9 cellular contexts compared by ENCODE assay signal in the genomic region with DNA sequence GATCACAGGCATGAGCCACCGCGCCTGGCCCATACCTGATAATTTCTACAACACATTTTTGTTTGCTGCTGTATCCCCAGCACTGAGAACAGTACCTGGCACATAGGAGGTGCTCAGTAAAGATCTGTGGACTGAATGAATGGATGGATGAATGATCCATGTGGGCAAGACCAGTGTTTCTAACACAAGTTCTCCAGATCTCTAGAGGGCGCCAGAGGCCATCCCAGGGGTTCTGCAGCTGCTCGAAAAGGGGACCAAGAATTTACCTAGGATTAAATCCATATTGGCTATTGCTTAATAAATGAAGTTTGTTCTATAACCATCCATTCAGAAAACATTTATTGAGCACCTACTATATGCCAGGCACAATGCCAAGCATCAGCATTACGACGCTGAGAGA.
A peak's percentile ranks its signal among the peaks of the same experiment; 100 is the strongest.
DNase-seq lines count a peak whose midpoint lies in the region; ATAC-seq and TF ChIP-seq lines count a peak whose summit lies in the region.
"Had no signal": no experiment of that assay in that cellular context is flagged by ENCODE, and none has a peak within 500 bp of the region (broad histone marks: within the 10 kb centered on the region; RNA-seq: fewer than 3 reads in every experiment).

No MANE protein-coding gene starts in this region.

- H3F3A ChIP-seq in OCI-LY1 (ENCODE audit: insufficient read depth, low read length): no peaks in the 10 kb centered on the region

- no peaks in the 10 kb centered on the region for H3K27me3 ChIP-seq in OCI-LY1 (ENCODE audit: insufficient read depth, low read length)
- peaks cover 3% of the 10 kb centered on the region for H3K27me3 ChIP-seq in fibroblast of lung (ENCODE audit: control insufficient read depth, insufficient read depth, low read length)

- H3K9ac ChIP-seq in OCI-LY1 (ENCODE audit: low read length): no peak overlapping the region
- H3K9ac ChIP-seq in fibroblast of lung (ENCODE audit: insufficient read depth, low read length): no peak overlapping the region
- H3K9ac ChIP-seq: BLaER1 treated with 17β-estradiol and CSF1 and Interleukin-3, amounts not matched to agents 10 nM and 100 nM had no signal

- DNase-seq in NCI-H146 (lab: John Stamatoyannopoulos, UW) (peak; percentile 4), NCI-H146 treated with DMSO at 0.1 percent for 48 hours (lab: John Stamatoyannopoulos, UW; ENCODE audit: unreplicated experiment) (no peak), HuH-7.5 (ENCODE audit: low spot score) (peak; percentile 21), fibroblast of lung (ENCODE audit: low read depth in 2 of 2) (peak; percentile 11 to 15), retinal pigment epithelial cell (ENCODE audit: low read depth) (no peak), cortex of kidney (lab: John Stamatoyannopoulos, UW) (no peak)

- peak; percentile 70 for TF ChIP-seq CTCF in OCI-LY1 (IDR thresholded peaks at IDR 0.05; ENCODE audit: low read length)
- TF ChIP-seq CTCF in fibroblast of lung (conservative IDR thresholded peaks at IDR 0.05 in 1 of 2, IDR thresholded peaks at IDR 0.05 in 1 of 2; ENCODE audit: low read depth in 1 of 2, low read length in 2 of 2): peak; percentile 41 to 50
- peak; percentile 58 for TF ChIP-seq CTCF in retinal pigment epithelial cell (conservative IDR thresholded peaks at IDR 0.05; ENCODE audit: low read depth, low read length)

- H3K9me3 ChIP-seq in OCI-LY1 (ENCODE audit: low read length) (no peaks in the 10 kb centered on the region), fibroblast of lung (ENCODE audit: control insufficient read depth, insufficient read depth, low read depth, low read length) (no peaks in the 10 kb centered on the region)
- H3K9me3 ChIP-seq: BLaER1 treated with 17β-estradiol and CSF1 and Interleukin-3, amounts not matched to agents 10 nM and 100 nM had no signal

- H3K9me2 ChIP-seq in OCI-LY1 (ENCODE audit: low read depth, low read length): no peaks in the 10 kb centered on the region

- ATAC-seq in GM18868 (IDR thresholded peaks at IDR 0.05; ENCODE audit: unreplicated experiment): no peak

- H3K4me2 ChIP-seq in OCI-LY1 (ENCODE audit: low read length): no peak overlapping the region
- no peak overlapping the region for H3K4me2 ChIP-seq in fibroblast of lung (ENCODE audit: extremely low read depth, insufficient read depth, low read length)
- H3K4me2 ChIP-seq: BLaER1 treated with 17β-estradiol and CSF1 and Interleukin-3, amounts not matched to agents 10 nM and 100 nM had no signal

- no peaks in the 10 kb centered on the region for H3K79me2 ChIP-seq in OCI-LY1 (ENCODE audit: insufficient read depth, low read length)
- H3K79me2 ChIP-seq in fibroblast of lung (ENCODE audit: control insufficient read depth, insufficient read depth, low read length): no peaks in the 10 kb centered on the region

- H3K36me3 ChIP-seq in OCI-LY1 (ENCODE audit: insufficient read depth, low read length) (no peaks in the 10 kb centered on the region), fibroblast of lung (ENCODE audit: control insufficient read depth, insufficient read depth, low read length) (no peaks in the 10 kb centered on the region)
- H3K36me3 ChIP-seq: BLaER1 treated with 17β-estradiol and CSF1 and Interleukin-3, amounts not matched to agents 10 nM and 100 nM had no signal

- H4K20me1 ChIP-seq in OCI-LY1 (ENCODE audit: insufficient read depth, low read length) (no peaks in the 10 kb centered on the region), fibroblast of lung (ENCODE audit: control insufficient read depth, extremely low read depth, insufficient read depth, low read length) (no peaks in the 10 kb centered on the region)

- H3K27ac ChIP-seq in OCI-LY1 (ENCODE audit: low read depth, low read length, poor library complexity, severe bottlenecking) (no peak overlapping the region), fibroblast of lung (ENCODE audit: insufficient read depth, low read length) (no peak overlapping the region)
- H3K27ac ChIP-seq: BLaER1 treated with 17β-estradiol and CSF1 and Interleukin-3, amounts not matched to agents 10 nM and 100 nM had no signal

- no peak overlapping the region for H3K4me3 ChIP-seq in OCI-LY1 (ENCODE audit: low read depth, low read length, poor library complexity, severe bottlenecking)
- no peak overlapping the region for H3K4me3 ChIP-seq in fibroblast of lung (replicated peaks in 1 of 4; ENCODE audit: control extremely low read depth in 1 of 4, insufficient read depth in 1 of 4, low read depth in 3 of 4, low read length in 4 of 4)
- H3K4me3 ChIP-seq in retinal pigment epithelial cell (ENCODE audit: low read length): no peak overlapping the region
- H3K4me3 ChIP-seq: BLaER1 treated with 17β-estradiol and CSF1 and Interleukin-3, amounts not matched to agents 10 nM and 100 nM had no signal

- no peak overlapping the region for H2AFZ ChIP-seq in OCI-LY1 (ENCODE audit: low read length)
- no peak overlapping the region for H2AFZ ChIP-seq in fibroblast of lung (ENCODE audit: low read length)

- H3K4me1 ChIP-seq in OCI-LY1 (ENCODE audit: insufficient read depth, low read length, severe bottlenecking) (no peaks in the 10 kb centered on the region), fibroblast of lung (ENCODE audit: control insufficient read depth, extremely low read depth, insufficient read depth, low read length) (no peaks in the 10 kb centered on the region)
- H3K4me1 ChIP-seq: BLaER1 treated with 17β-estradiol and CSF1 and Interleukin-3, amounts not matched to agents 10 nM and 100 nM had no signal

Comparison
In these comparisons a context has a peak if more than half of its experiments do, and no peak if none do; other contexts are left out.
1. DNase-seq: peak in NCI-H146 (single experiment), HuH-7.5 (single experiment) and fibroblast of lung (2 of 2); none in NCI-H146 treated with DMSO at 0.1 percent for 48 hours (single experiment), retinal pigment epithelial cell (single experiment) and cortex of kidney (single experiment).
2. Peak in every context shown above with its lines, with median percentiles within 50 percentile points of each other: CTCF ChIP-seq.